Comparison of ENCODE assay signal across 8 cellular contexts in the genomic region with DNA sequence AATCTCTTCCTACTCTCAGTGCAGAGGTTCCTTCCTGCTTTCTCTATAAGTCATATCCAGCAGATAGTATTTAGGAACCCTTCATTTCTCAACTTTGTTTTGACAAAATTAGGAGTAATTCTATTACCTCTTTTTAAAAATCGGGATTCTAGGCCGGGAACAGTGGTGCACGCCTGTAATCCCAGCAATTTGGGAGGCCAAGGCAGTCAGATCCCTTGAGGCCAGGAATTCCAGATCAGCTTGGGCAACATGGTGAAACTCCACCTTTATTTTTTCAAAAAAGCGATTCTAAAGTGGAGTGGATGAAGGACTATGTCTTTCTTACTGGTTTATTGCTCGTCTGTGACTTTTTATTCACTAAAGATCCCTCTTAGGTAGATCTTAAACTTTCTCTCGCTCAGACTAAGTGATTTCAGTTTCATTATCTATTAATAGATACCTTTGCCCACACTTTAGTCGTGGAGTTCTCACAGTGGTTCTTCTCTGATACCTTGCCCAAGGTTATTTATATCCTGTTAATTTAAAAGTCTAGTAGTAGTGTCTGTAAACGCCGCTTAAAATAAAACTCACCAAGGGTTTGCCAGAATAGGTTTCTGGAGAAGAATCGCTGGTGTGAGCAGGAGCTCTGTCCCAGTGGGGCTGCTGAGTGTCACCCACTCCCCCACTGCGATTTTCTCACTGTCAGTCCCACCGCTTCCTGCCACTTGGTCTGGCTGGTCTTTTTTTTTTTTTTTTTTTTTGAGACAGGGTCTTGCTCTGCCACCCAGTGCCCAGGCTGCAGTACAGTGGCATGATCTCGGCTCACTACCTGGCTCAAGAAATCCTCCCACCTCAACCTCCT. TPM values are rescaled to one million over a fixed set of nuclear protein-coding genes. Genes with fewer than 3 reads are reported as not detected.
DNase-seq lines count a peak whose midpoint lies in the region; ATAC-seq and TF ChIP-seq lines count a peak whose summit lies in the region.

No MANE protein-coding gene starts in this region.

- WGBS in psoas muscle, 3 donors: 26 to 46% (median 28%) methylated on average over 13 of the region's 13 CpGs

- ATAC-seq in GM19328 (IDR thresholded peaks at IDR 0.05; ENCODE audit: unreplicated experiment) (peak; percentile 50), HG03103 (IDR thresholded peaks at IDR 0.05; ENCODE audit: low read depth, unreplicated experiment) (peak; percentile 72), psoas muscle (peak; percentile 71 to 96 (median 93))

- intact Hi-C loops in psoas muscle (cut with DNase I): loop anchor here (10.0 kb wide), 3 partner anchors 94 to 214 kb away; partner anchors contain the start of gene MND1 (in 1 of the 2)

- TF ChIP-seq CTCF in psoas muscle (IDR thresholded peaks at IDR 0.05): no peak

- peak; percentile 37 for DNase-seq in activated T-cell treated with anti-CD3 and anti-CD28 coated beads, Interleukin-2, amount 50 U/mL, for 1 hour
- DNase-seq in psoas muscle (no peak), NCI-H69 (lab: John Stamatoyannopoulos, UW) (no peak), midbrain (lab: John Stamatoyannopoulos, UW) (no peak), medulla oblongata (ENCODE audit: extremely low spot score) (no peak), COLO829 (ENCODE audit: low spot score) (no peak)

- H3K4me3 ChIP-seq in psoas muscle: peak overlapping the region; percentile 65

- peak overlapping the region; percentile 87 for H3K27ac ChIP-seq in psoas muscle

- H3K27me3 ChIP-seq in psoas muscle (ENCODE audit: insufficient read depth in 3 of 3, low read length in 2 of 3): no peaks in the 10 kb centered on the region

- H3K4me1 ChIP-seq in psoas muscle: peaks cover 5% of the 10 kb centered on the region

- H3K36me3 ChIP-seq in psoas muscle (ENCODE audit: insufficient read depth in 1 of 2, low read depth in 1 of 2): no peaks in the 10 kb centered on the region

- H3K9me3 ChIP-seq in psoas muscle: no peaks in the 10 kb centered on the region

RNA-seq across cellular contexts. Expression of gene TMEM131L, which starts 27.0 kb away (rescaled TPM):
- 10 to 100 TPM in 2 of 4 donors, 1 to 10 TPM in 2; 6.9 to 21.2 (median 11.5) TPM for total RNA-seq in psoas muscle
- polyA plus RNA-seq in psoas muscle: 1 to 10 TPM; 2.1 to 6.7 (median 3.3) TPM
